In genomic region chr14:105015905-105016304, GRCh38 we compare ENCODE assay signal across 14 cellular contexts. TPM values are rescaled to one million over a fixed set of nuclear protein-coding genes. Genes with fewer than 3 reads are reported as not detected.
DNase-seq lines count a peak whose midpoint lies in the region; ATAC-seq, FAIRE-seq and TF ChIP-seq lines count a peak whose summit lies in the region.
"Had no signal": no experiment of that assay in that cellular context is flagged by ENCODE, and none has a peak within 500 bp of the region (broad histone marks: within the 10 kb centered on the region; RNA-seq: fewer than 3 reads in every experiment).

No MANE protein-coding gene starts in this region.

- CTCF ChIA-PET in CD8-positive, alpha-beta T cell (lab: Charles Lee): interaction anchor here (1.1 to 2.1 kb wide), 3 partner anchors 30 to 75 kb away, joined by 3 to 12 read pairs (median 4); no protein-coding TSS in a partner anchor
- CTCF ChIA-PET in T-cell (lab: Charles Lee): no interaction called here

- peaks cover 6% of the 10 kb centered on the region for H3K9me1 ChIP-seq in keratinocyte (ENCODE audit: control insufficient read depth, extremely low read depth, insufficient read depth, low read length)

- FAIRE-seq in keratinocyte (lab: Jason Lieb, UNC): no peak
- FAIRE-seq: colon, GM19239, H1, TTC549 had no signal

- DNase-seq in CD8-positive, alpha-beta T cell: no peak
- no peak for DNase-seq in T-cell
- DNase-seq in keratinocyte (ENCODE audit: low read depth, low spot score): no peak
- DNase-seq in GM19240 (ENCODE audit: insufficient read length, low spot score): no peak
- DNase-seq in osteoblast (ENCODE audit: insufficient read length, low spot score, missing footprints): no peak
- DNase-seq: NCI-H2029 treated with DMSO at 0.1 percent for 48 hours had no signal

- H3K27me3 ChIP-seq in CD8-positive, alpha-beta T cell (ENCODE audit: insufficient read depth, low read length): no peaks in the 10 kb centered on the region
- H3K27me3 ChIP-seq in keratinocyte (ENCODE audit: control insufficient read depth, extremely low read depth, insufficient read depth, low read length) (no peaks in the 10 kb centered on the region), osteoblast (ENCODE audit: insufficient read depth, low read length) (no peaks in the 10 kb centered on the region)

- no peaks in the 10 kb centered on the region for H3K9me3 ChIP-seq in CD8-positive, alpha-beta T cell (ENCODE audit: low read length)
- H3K9me3 ChIP-seq in keratinocyte (ENCODE audit: control insufficient read depth, low read depth, low read length) (no peaks in the 10 kb centered on the region), osteoblast (ENCODE audit: low read depth, low read length) (no peaks in the 10 kb centered on the region)

- ATAC-seq in CD8-positive, alpha-beta T cell: no peak
- ATAC-seq in T-cell (replicated peaks in 1 of 4) (no peak), HG03025 (IDR thresholded peaks at IDR 0.05; ENCODE audit: low FRiP score, unreplicated experiment) (no peak), HG03108 (IDR thresholded peaks at IDR 0.05; ENCODE audit: unreplicated experiment) (no peak)

- H3K4me3 Mint-ChIP-seq in CD8-positive, alpha-beta T cell: no peak overlapping the region
- peak overlapping the region in 2 of 3 donors; percentile 32 to 46 for H3K4me3 Mint-ChIP-seq in T-cell

- intact Hi-C loops in CD8-positive, alpha-beta T cell (cut with DNase I, micrococcal nuclease): no loop called here

- peaks cover 9% of the 10 kb centered on the region for H3K36me3 ChIP-seq in CD8-positive, alpha-beta T cell (ENCODE audit: insufficient read depth, low read length)
- H3K36me3 ChIP-seq in keratinocyte (ENCODE audit: control insufficient read depth in 2 of 2, extremely low read depth in 1 of 2, insufficient read depth in 2 of 2, low read length in 2 of 2) (peaks cover 14 to 29% of the 10 kb centered on the region in 2 experiments), osteoblast (ENCODE audit: insufficient read depth, low read length) (peaks cover 5% of the 10 kb centered on the region)

- peaks cover 58% of the 10 kb centered on the region for H3K4me1 Mint-ChIP-seq in CD8-positive, alpha-beta T cell (ENCODE audit: low read depth)
- H3K4me1 Mint-ChIP-seq in T-cell: peaks cover 67 to 74% (median 73%) of the 10 kb centered on the region in 3 donors

- H3K27me3 Mint-ChIP-seq in CD8-positive, alpha-beta T cell (ENCODE audit: low read depth): no peaks in the 10 kb centered on the region
- H3K27me3 Mint-ChIP-seq in T-cell: no peaks in the 10 kb centered on the region

- H4K20me1 ChIP-seq in keratinocyte (ENCODE audit: control insufficient read depth, extremely low read depth, insufficient read depth, low read length) (peaks cover 56% of the 10 kb centered on the region), osteoblast (ENCODE audit: insufficient read depth, low read length) (peaks cover 4% of the 10 kb centered on the region)

- no peak for TF ChIP-seq CTCF in 22Rv1 (IDR thresholded peaks at IDR 0.05)
- no peak for TF ChIP-seq CTCF in CD8-positive, alpha-beta T cell (IDR thresholded peaks at IDR 0.05)
- no peak for TF ChIP-seq CTCF in keratinocyte (optimal IDR thresholded peaks at IDR 0.05 in 1 of 3, IDR thresholded peaks at IDR 0.05 in 1 of 3, conservative IDR thresholded peaks at IDR 0.05 in 1 of 3; ENCODE audit: extremely low read depth in 1 of 3, insufficient read depth in 2 of 3, low read length in 3 of 3)
- TF ChIP-seq CTCF in osteoblast (IDR thresholded peaks at IDR 0.05; ENCODE audit: extremely low read depth, low read depth, low read length): no peak

- no peak overlapping the region for H2AFZ ChIP-seq in keratinocyte (ENCODE audit: control insufficient read depth, low read length)
- H2AFZ ChIP-seq in osteoblast (ENCODE audit: low read length): no peak overlapping the region

- peak overlapping the region; percentile 80 for H3K27ac Mint-ChIP-seq in CD8-positive, alpha-beta T cell
- peak overlapping the region in 1 of 2 donors; percentile 66 for H3K27ac Mint-ChIP-seq in T-cell

- POLR2A ChIA-PET in CD8-positive, alpha-beta T cell (lab: Charles Lee): interaction anchor here (0.6 kb wide), 1 partner anchor 41 kb away, joined by 3 read pairs; no protein-coding TSS in a partner anchor
- POLR2A ChIA-PET in T-cell (lab: Charles Lee): interaction anchor here in 1 of 2 donors (1.0 kb wide), 1 partner anchor 49 kb away, joined by 3 read pairs; the partner anchor contains the start of gene GPR132

- peaks cover 14% of the 10 kb centered on the region for H3K4me1 ChIP-seq in CD8-positive, alpha-beta T cell (ENCODE audit: insufficient read depth, low read length)
- H3K4me1 ChIP-seq in keratinocyte (ENCODE audit: control insufficient read depth, extremely low read depth, insufficient read depth, low read length) (peaks cover 62% of the 10 kb centered on the region), osteoblast (ENCODE audit: insufficient read depth, low read length) (peaks cover 27% of the 10 kb centered on the region)

- no peaks in the 10 kb centered on the region for H3K9me3 Mint-ChIP-seq in CD8-positive, alpha-beta T cell
- H3K9me3 Mint-ChIP-seq in T-cell: no peaks in the 10 kb centered on the region

- H3K4me2 ChIP-seq in keratinocyte (ENCODE audit: control insufficient read depth, extremely low read depth, insufficient read depth, low read depth, low read length) (peak overlapping the region; percentile 100), osteoblast (ENCODE audit: insufficient read depth, low read length) (no peak overlapping the region)

- dilution Hi-C loops in keratinocyte (cut with MboI; ENCODE audit: extremely low pct_ligation_motif_present, low sequenced_read_pairs): no loop called here

- peaks cover 20% of the 10 kb centered on the region for H3K36me3 Mint-ChIP-seq in CD8-positive, alpha-beta T cell
- H3K36me3 Mint-ChIP-seq in T-cell: peaks cover 17% of the 10 kb centered on the region

- no peak overlapping the region for H3K4me3 ChIP-seq in CD8-positive, alpha-beta T cell (ENCODE audit: low read depth, low read length)
- H3K4me3 ChIP-seq in keratinocyte (ENCODE audit: control insufficient read depth in 2 of 3, extremely low read depth in 1 of 3, insufficient read depth in 2 of 3, low read depth in 1 of 3, low read length in 3 of 3) (peak overlapping the region in 1 of 3 experiments; percentile 39), osteoblast (ENCODE audit: insufficient read depth, low read length) (no peak overlapping the region)

- peak overlapping the region; percentile 40; the same call in 1 of the 2 replicates for H3K27ac ChIP-seq in 22Rv1
- no peak overlapping the region for H3K27ac ChIP-seq in CD8-positive, alpha-beta T cell (ENCODE audit: low read depth, low read length)
- H3K27ac ChIP-seq in keratinocyte (ENCODE audit: control insufficient read depth, insufficient read depth, low read length): peak overlapping the region; percentile 71
- H3K27ac ChIP-seq in osteoblast (ENCODE audit: low read depth, low read length): no peak overlapping the region

- H3K79me2 ChIP-seq in keratinocyte (ENCODE audit: control insufficient read depth, insufficient read depth, low read length) (peaks cover 100% of the 10 kb centered on the region), osteoblast (ENCODE audit: insufficient read depth, low read length) (peaks cover 99% of the 10 kb centered on the region)

- peak overlapping the region; percentile 65 for H3K9ac ChIP-seq in keratinocyte (ENCODE audit: control insufficient read depth, extremely low read depth, insufficient read depth, low read length)

RNA-seq across cellular contexts. Expression of gene CDCA4, which starts 5.0 kb away (rescaled TPM):
- total RNA-seq in CD8-positive, alpha-beta T cell: 10 to 100 TPM; 20.2 to 22.9 TPM
- 10 to 100 TPM; 13.0 to 20.1 (median 15.8) TPM for total RNA-seq in T-cell
- polyA plus RNA-seq in keratinocyte: 29.8 to 48.7 TPM (median 35.7 TPM) in 3 replicates
- polyA plus RNA-seq in keratinocyte (2011; ENCODE audit: low read depth): 5.3 TPM
- 22.7 and 31.2 TPM in 2 replicates for polyA plus RNA-seq in keratinocyte (2011; cell fraction: cytosol; rRNA removed)
- polyA plus RNA-seq in keratinocyte (2011; cell fraction: nucleus; rRNA removed): 30.3 and 36.4 TPM in 2 replicates
- 15.0 and 47.2 TPM in 2 replicates for polyA plus RNA-seq in keratinocyte (2012; ENCODE audit: low replicate concordance)
- polyA minus RNA-seq in keratinocyte: 21.6 to 29.0 TPM (median 28.1 TPM) in 3 replicates
- 44.7 TPM for polyA minus RNA-seq in keratinocyte (2011; cell fraction: cytosol; rRNA and poly(A)+ RNA removed)
- 20.9 and 27.0 TPM in 2 replicates for polyA minus RNA-seq in keratinocyte (2011; cell fraction: nucleus; rRNA and poly(A)+ RNA removed)
- total RNA-seq in osteoblast: 13.3 and 13.8 TPM in 2 replicates

RNA-seq across cellular contexts. Expression of gene CLBA1, which starts 30.3 kb away (rescaled TPM):
- total RNA-seq in CD8-positive, alpha-beta T cell: 1 to 10 TPM in 1 of 2 experiments, under 1 TPM in 1; 0.84 to 1.0 TPM
- total RNA-seq in T-cell (1 to 10 TPM; 1.2 to 3.4 (median 2.7) TPM), osteoblast (11.5 and 12.3 TPM in 2 replicates)
- 8.6 to 11.7 TPM (median 9.1 TPM) in 3 replicates for polyA plus RNA-seq in keratinocyte
- polyA plus RNA-seq in keratinocyte (2011; ENCODE audit: low read depth): 3.3 TPM
- polyA plus RNA-seq in keratinocyte (2011; cell fraction: cytosol; rRNA removed): 8.1 and 9.8 TPM in 2 replicates
- 22.6 and 24.3 TPM in 2 replicates for polyA plus RNA-seq in keratinocyte (2011; cell fraction: nucleus; rRNA removed)
- polyA plus RNA-seq in keratinocyte (2012; ENCODE audit: low replicate concordance): 10.3 and 10.9 TPM in 2 replicates
- 5.1 to 5.2 TPM (median 5.1 TPM) in 3 replicates for polyA minus RNA-seq in keratinocyte
- polyA minus RNA-seq in keratinocyte (2011; cell fraction: cytosol; rRNA and poly(A)+ RNA removed): 6.5 TPM
- polyA minus RNA-seq in keratinocyte (2011; cell fraction: nucleus; rRNA and poly(A)+ RNA removed): 7.3 and 15.5 TPM in 2 replicates

RNA-seq across cellular contexts. Expression of gene AHNAK2, which starts 37.7 kb away (rescaled TPM):
- under 1 TPM; 0.06 to 0.14 TPM for total RNA-seq in CD8-positive, alpha-beta T cell
- under 1 TPM in 3 of 5 donors, not detected in 2; 0.20 to 0.38 (median 0.22) TPM for total RNA-seq in T-cell
- 142 to 198 TPM (median 164 TPM) in 3 replicates for polyA plus RNA-seq in keratinocyte
- 725 TPM for polyA plus RNA-seq in keratinocyte (2011; ENCODE audit: low read depth)
- polyA plus RNA-seq in keratinocyte (2011; cell fraction: cytosol; rRNA removed): 78.9 and 92.5 TPM in 2 replicates
- 988 and 1,021 TPM in 2 replicates for polyA plus RNA-seq in keratinocyte (2011; cell fraction: nucleus; rRNA removed)
- 289 and 443 TPM in 2 replicates for polyA plus RNA-seq in keratinocyte (2012; ENCODE audit: low replicate concordance)
- 622 to 721 TPM (median 625 TPM) in 3 replicates for polyA minus RNA-seq in keratinocyte
- 342 TPM for polyA minus RNA-seq in keratinocyte (2011; cell fraction: cytosol; rRNA and poly(A)+ RNA removed)
- 1,549 and 2,078 TPM in 2 replicates for polyA minus RNA-seq in keratinocyte (2011; cell fraction: nucleus; rRNA and poly(A)+ RNA removed)
- total RNA-seq in osteoblast: 30.8 and 31.8 TPM in 2 replicates

RNA-seq across cellular contexts. Expression of gene GPR132, which starts 49.3 kb away (rescaled TPM):
- total RNA-seq in CD8-positive, alpha-beta T cell: 100 to 1,000 TPM in 1 of 2 experiments, 10 to 100 TPM in 1; 91.8 to 101 TPM
- total RNA-seq in T-cell (10 to 100 TPM; 47.0 to 58.0 (median 49.7) TPM), osteoblast (under 0.01 TPM in 2 replicates)
- not detected in 3 replicates for polyA plus RNA-seq in keratinocyte
- polyA plus RNA-seq in keratinocyte (2011; ENCODE audit: low read depth): not detected
- not detected in 2 replicates for polyA plus RNA-seq in keratinocyte (2011; cell fraction: cytosol; rRNA removed)
- not detected in 2 replicates for polyA plus RNA-seq in keratinocyte (2011; cell fraction: nucleus; rRNA removed)
- 0.39 and 1.2 TPM in 2 replicates for polyA plus RNA-seq in keratinocyte (2012; ENCODE audit: low replicate concordance)
- not detected in 3 replicates for polyA minus RNA-seq in keratinocyte
- polyA minus RNA-seq in keratinocyte (2011; cell fraction: cytosol; rRNA and poly(A)+ RNA removed): not detected
- polyA minus RNA-seq in keratinocyte (2011; cell fraction: nucleus; rRNA and poly(A)+ RNA removed): not detected in 2 replicates
- total RNA-seq: fibroblast of villous mesenchyme, H1 had no signal

Comparison
In these comparisons a context has a peak if more than half of its experiments do, and no peak if none do; other contexts are left out.
1. H3K27ac ChIP-seq: peak in 22Rv1 (single experiment) and keratinocyte (single experiment); none in CD8-positive, alpha-beta T cell (single experiment) and osteoblast (single experiment).
2. RNA of gene AHNAK2, which starts 37.7 kb away (total RNA-seq): 30.8 to 31.8 TPM in osteoblast; 0.20 to 0.38 TPM in T-cell and 0.06 to 0.14 TPM in CD8-positive, alpha-beta T cell; every median in the first group is over 10 times any median in the second.